ENCODE assay signal across 1 cellular context in the genomic region with DNA sequence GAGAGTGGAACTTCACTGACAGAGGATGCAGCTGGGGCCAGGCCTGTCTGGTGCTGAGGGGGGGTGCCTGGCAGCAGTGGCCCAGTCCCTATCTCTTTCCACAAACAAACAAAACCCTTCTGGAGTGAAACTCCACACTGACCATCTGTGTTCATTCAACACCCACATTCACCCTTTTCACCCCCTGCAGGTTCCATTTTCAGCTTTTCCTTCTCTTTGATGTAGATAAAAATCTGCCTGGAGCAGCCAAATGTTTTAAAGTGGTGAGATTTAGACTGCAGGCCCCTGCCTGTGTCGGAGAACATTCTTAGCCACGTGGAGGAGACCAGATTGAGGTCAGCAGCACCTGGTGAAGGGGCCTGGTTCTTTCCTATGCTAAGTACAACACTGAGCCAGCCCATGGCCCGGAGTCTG.
TF ChIP-seq lines count a peak whose summit lies in the region.

No MANE protein-coding gene starts in this region.

TF ChIP-seq in WTC11, 78 proteins besides CTCF, POLR2A, EP300 and RAD21:
- TF ChIP-seq PRRX2 (CRISPR knock-in tag; IDR thresholded peaks at IDR 0.05) (no peak), CBFB (CRISPR knock-in tag; IDR thresholded peaks at IDR 0.05; ENCODE audit: low read depth) (no peak), SOX15 (CRISPR knock-in tag; IDR thresholded peaks at IDR 0.05) (no peak), EMX1 (CRISPR knock-in tag; IDR thresholded peaks at IDR 0.05) (no peak), ESRRA (CRISPR knock-in tag; IDR thresholded peaks at IDR 0.05; ENCODE audit: borderline replicate concordance) (no peak), JAZF1 (CRISPR knock-in tag; IDR thresholded peaks at IDR 0.05) (no peak), ETV6 (CRISPR knock-in tag; IDR thresholded peaks at IDR 0.05) (no peak), ATF1 (CRISPR knock-in tag; IDR thresholded peaks at IDR 0.05) (no peak), TEAD1 (CRISPR knock-in tag; IDR thresholded peaks at IDR 0.05) (no peak), GTF2I (CRISPR knock-in tag; conservative IDR thresholded peaks at IDR 0.05) (no peak), ZBTB21 (CRISPR knock-in tag; IDR thresholded peaks at IDR 0.05; ENCODE audit: borderline replicate concordance) (no peak), NR2C2 (CRISPR knock-in tag; IDR thresholded peaks at IDR 0.05) (no peak)
- TF ChIP-seq, protein P1, sequence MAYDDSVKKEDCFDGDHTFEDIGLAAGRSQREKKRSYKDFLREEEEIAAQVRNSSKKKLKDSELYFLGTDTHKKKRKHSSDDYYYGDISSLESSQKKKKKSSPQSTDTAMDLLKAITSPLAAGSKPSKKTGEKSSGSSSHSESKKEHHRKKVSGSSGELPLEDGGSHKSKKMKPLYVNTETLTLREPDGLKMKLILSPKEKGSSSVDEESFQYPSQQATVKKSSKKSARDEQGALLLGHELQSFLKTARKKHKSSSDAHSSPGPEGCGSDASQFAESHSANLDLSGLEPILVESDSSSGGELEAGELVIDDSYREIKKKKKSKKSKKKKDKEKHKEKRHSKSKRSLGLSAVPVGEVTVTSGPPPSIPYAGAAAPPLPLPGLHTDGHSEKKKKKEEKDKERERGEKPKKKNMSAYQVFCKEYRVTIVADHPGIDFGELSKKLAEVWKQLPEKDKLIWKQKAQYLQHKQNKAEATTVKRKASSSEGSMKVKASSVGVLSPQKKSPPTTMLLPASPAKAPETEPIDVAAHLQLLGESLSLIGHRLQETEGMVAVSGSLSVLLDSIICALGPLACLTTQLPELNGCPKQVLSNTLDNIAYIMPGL (CRISPR knock-in tag; IDR thresholded peaks at IDR 0.05), result no peak
- TF ChIP-seq, protein P2, sequence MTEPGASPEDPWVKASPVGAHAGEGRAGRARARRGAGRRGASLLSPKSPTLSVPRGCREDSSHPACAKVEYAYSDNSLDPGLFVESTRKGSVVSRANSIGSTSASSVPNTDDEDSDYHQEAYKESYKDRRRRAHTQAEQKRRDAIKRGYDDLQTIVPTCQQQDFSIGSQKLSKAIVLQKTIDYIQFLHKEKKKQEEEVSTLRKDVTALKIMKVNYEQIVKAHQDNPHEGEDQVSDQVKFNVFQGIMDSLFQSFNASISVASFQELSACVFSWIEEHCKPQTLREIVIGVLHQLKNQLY (CRISPR knock-in tag; IDR thresholded peaks at IDR 0.05), result no peak
- TF ChIP-seq, protein P3, sequence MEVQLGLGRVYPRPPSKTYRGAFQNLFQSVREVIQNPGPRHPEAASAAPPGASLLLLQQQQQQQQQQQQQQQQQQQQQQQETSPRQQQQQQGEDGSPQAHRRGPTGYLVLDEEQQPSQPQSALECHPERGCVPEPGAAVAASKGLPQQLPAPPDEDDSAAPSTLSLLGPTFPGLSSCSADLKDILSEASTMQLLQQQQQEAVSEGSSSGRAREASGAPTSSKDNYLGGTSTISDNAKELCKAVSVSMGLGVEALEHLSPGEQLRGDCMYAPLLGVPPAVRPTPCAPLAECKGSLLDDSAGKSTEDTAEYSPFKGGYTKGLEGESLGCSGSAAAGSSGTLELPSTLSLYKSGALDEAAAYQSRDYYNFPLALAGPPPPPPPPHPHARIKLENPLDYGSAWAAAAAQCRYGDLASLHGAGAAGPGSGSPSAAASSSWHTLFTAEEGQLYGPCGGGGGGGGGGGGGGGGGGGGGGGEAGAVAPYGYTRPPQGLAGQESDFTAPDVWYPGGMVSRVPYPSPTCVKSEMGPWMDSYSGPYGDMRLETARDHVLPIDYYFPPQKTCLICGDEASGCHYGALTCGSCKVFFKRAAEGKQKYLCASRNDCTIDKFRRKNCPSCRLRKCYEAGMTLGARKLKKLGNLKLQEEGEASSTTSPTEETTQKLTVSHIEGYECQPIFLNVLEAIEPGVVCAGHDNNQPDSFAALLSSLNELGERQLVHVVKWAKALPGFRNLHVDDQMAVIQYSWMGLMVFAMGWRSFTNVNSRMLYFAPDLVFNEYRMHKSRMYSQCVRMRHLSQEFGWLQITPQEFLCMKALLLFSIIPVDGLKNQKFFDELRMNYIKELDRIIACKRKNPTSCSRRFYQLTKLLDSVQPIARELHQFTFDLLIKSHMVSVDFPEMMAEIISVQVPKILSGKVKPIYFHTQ (CRISPR knock-in tag; IDR thresholded peaks at IDR 0.05), result no peak
- TF ChIP-seq, protein P4, sequence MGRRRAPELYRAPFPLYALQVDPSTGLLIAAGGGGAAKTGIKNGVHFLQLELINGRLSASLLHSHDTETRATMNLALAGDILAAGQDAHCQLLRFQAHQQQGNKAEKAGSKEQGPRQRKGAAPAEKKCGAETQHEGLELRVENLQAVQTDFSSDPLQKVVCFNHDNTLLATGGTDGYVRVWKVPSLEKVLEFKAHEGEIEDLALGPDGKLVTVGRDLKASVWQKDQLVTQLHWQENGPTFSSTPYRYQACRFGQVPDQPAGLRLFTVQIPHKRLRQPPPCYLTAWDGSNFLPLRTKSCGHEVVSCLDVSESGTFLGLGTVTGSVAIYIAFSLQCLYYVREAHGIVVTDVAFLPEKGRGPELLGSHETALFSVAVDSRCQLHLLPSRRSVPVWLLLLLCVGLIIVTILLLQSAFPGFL (CRISPR knock-in tag; IDR thresholded peaks at IDR 0.05; ENCODE audit: borderline replicate concordance), result no peak
- TF ChIP-seq, protein P5, sequence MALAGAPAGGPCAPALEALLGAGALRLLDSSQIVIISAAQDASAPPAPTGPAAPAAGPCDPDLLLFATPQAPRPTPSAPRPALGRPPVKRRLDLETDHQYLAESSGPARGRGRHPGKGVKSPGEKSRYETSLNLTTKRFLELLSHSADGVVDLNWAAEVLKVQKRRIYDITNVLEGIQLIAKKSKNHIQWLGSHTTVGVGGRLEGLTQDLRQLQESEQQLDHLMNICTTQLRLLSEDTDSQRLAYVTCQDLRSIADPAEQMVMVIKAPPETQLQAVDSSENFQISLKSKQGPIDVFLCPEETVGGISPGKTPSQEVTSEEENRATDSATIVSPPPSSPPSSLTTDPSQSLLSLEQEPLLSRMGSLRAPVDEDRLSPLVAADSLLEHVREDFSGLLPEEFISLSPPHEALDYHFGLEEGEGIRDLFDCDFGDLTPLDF (CRISPR knock-in tag; IDR thresholded peaks at IDR 0.05), result no peak
